ENCODE assay signal across 8 cellular contexts in the genomic region with DNA sequence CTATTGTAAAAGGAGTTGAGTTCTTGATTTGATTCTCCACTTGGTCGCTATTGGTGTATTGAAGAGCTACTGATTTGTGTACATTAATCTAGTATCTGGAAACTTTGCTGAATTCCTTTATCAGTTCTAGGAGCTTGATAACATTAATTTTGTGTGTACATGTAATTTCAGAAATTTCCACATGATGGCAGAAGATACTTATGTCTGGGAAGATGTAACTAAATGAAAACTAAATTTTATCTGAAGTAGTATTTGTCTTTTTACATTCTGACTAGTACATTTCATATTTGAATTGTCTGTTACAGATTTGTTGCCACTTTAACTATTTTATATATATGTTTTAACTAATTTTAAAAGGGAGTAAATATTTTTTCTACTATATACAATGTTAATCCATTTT. TPM values are rescaled to one million over a fixed set of nuclear protein-coding genes. Genes with fewer than 3 reads are reported as not detected.
DNase-seq lines count a peak whose midpoint lies in the region; ATAC-seq, FAIRE-seq and TF ChIP-seq lines count a peak whose summit lies in the region.

No MANE protein-coding gene starts in this region.

- H3K27ac ChIP-seq in cardiac muscle cell, result no peak overlapping the region
- H3K27ac ChIP-seq in right atrium auricular region, result no peak overlapping the region
- no peak overlapping the region for H3K27ac ChIP-seq in pancreas

- peaks cover 5 to 7% of the 10 kb centered on the region in 2 donors for H3K9me3 Mint-ChIP-seq in activated naive CD4-positive, alpha-beta T cell treated with anti-CD3 and anti-CD28 coated beads, Interleukin-2, amount 50 U/mL, for 72 hours

- H3K27me3 ChIP-seq in cardiac muscle cell, result no peaks in the 10 kb centered on the region
- H3K27me3 ChIP-seq in right atrium auricular region, result no peaks in the 10 kb centered on the region
- H3K27me3 ChIP-seq in pancreas, result no peaks in the 10 kb centered on the region

- ATAC-seq in pancreas, result peak in 2 of 4 donors; percentile 45 to 48
- no peak for ATAC-seq in activated naive CD4-positive, alpha-beta T cell treated with anti-CD3 and anti-CD28 coated beads, Interleukin-2, amount 50 U/mL, for 72 hours
- ATAC-seq in HG02623 (IDR thresholded peaks at IDR 0.05; ENCODE audit: unreplicated experiment), result no peak
- no peak for ATAC-seq in HG03025 (IDR thresholded peaks at IDR 0.05; ENCODE audit: low FRiP score, unreplicated experiment)

- H3K9me3 ChIP-seq in cardiac muscle cell (ENCODE audit: low read depth) (no peaks in the 10 kb centered on the region), right atrium auricular region (peaks cover 3 to 11% of the 10 kb centered on the region in 2 donors), pancreas (no peaks in the 10 kb centered on the region)

- intact Hi-C loops in pancreas (cut with DNase I), result no loop called here

- DNase-seq in cardiac muscle cell (ENCODE audit: low read depth in 1 of 2, low spot score in 1 of 2) (peak in 1 of 2 donors; percentile 58), right atrium auricular region (ENCODE audit: low spot score) (no peak), NCI-H2227 (lab: John Stamatoyannopoulos, UW; ENCODE audit: unreplicated experiment) (peak; percentile 56), choroid plexus epithelial cell (ENCODE audit: low read depth) (peak; percentile 70), pancreas (no peak)
- no peak for DNase-seq in activated naive CD4-positive, alpha-beta T cell treated with anti-CD3 and anti-CD28 coated beads, Interleukin-2, amount 50 U/mL, for 72 hours (ENCODE audit: low spot score in 2 of 2)

- WGBS in pancreas, 2 donors, result 15 to 20% methylated on average over 1 of the region's 1 CpG

- peak; percentile 86 for FAIRE-seq in pancreas (lab: Jason Lieb, UNC)

- no peak overlapping the region for H3K27ac Mint-ChIP-seq in activated naive CD4-positive, alpha-beta T cell treated with anti-CD3 and anti-CD28 coated beads, Interleukin-2, amount 50 U/mL, for 72 hours

- no peaks in the 10 kb centered on the region for H3K36me3 ChIP-seq in cardiac muscle cell
- H3K36me3 ChIP-seq in right atrium auricular region, result no peaks in the 10 kb centered on the region
- no peaks in the 10 kb centered on the region for H3K36me3 ChIP-seq in pancreas

- no peak overlapping the region for H3K4me3 ChIP-seq in cardiac muscle cell
- H3K4me3 ChIP-seq in right atrium auricular region, result no peak overlapping the region
- H3K4me3 ChIP-seq in choroid plexus epithelial cell (ENCODE audit: low read depth, low read length), result no peak overlapping the region
- no peak overlapping the region for H3K4me3 ChIP-seq in pancreas

- TF ChIP-seq CTCF in cardiac muscle cell (IDR thresholded peaks at IDR 0.05; ENCODE audit: low read depth, low read length) (peak; percentile 45), right atrium auricular region (IDR thresholded peaks at IDR 0.05) (peak in 1 of 2 donors; percentile 54), choroid plexus epithelial cell (conservative IDR thresholded peaks at IDR 0.05; ENCODE audit: low read depth, low read length) (peak; percentile 52), pancreas (IDR thresholded peaks at IDR 0.05) (peak in 3 of 4 donors; percentile 18 to 34 (median 28))

- no peaks in the 10 kb centered on the region for H3K4me1 ChIP-seq in cardiac muscle cell (ENCODE audit: low read depth)
- H3K4me1 ChIP-seq in right atrium auricular region, result no peaks in the 10 kb centered on the region
- no peaks in the 10 kb centered on the region for H3K4me1 ChIP-seq in pancreas

- H3K36me3 Mint-ChIP-seq in activated naive CD4-positive, alpha-beta T cell treated with anti-CD3 and anti-CD28 coated beads, Interleukin-2, amount 50 U/mL, for 72 hours, result peaks cover 9 to 21% of the 10 kb centered on the region in 2 donors

RNA-seq across cellular contexts. Expression of a gene that starts 27.6 kb away (rescaled TPM):
- total RNA-seq in cardiac muscle cell, result 8.8 and 9.5 TPM in 2 replicates
- polyA plus RNA-seq in cardiac muscle cell, result 41.8 and 65.3 TPM in 2 replicates
- total RNA-seq in right atrium auricular region, result 10 to 100 TPM in 1 of 2 donors, 1 to 10 TPM in 1; 4.4 to 15.8 TPM
- 1 to 10 TPM; 6.0 to 8.6 (median 7.0) TPM for total RNA-seq in pancreas
- polyA plus RNA-seq in pancreas, result 1 to 10 TPM; 3.4 to 6.0 TPM
- total RNA-seq in activated naive CD4-positive, alpha-beta T cell treated with anti-CD3 and anti-CD28 coated beads, Interleukin-2, amount 50 U/mL, for 72 hours, result 10 to 100 TPM; 19.7 to 28.8 TPM

Comparison
In these comparisons a context has a peak if more than half of its experiments do, and no peak if none do; other contexts are left out.
1. DNase-seq: peak in NCI-H2227 (single experiment) and choroid plexus epithelial cell (single experiment); none in right atrium auricular region (single experiment), pancreas (0 of 6) and activated naive CD4-positive, alpha-beta T cell treated with anti-CD3 and anti-CD28 coated beads, Interleukin-2, amount 50 U/mL, for 72 hours (0 of 2).